In the genomic region with DNA sequence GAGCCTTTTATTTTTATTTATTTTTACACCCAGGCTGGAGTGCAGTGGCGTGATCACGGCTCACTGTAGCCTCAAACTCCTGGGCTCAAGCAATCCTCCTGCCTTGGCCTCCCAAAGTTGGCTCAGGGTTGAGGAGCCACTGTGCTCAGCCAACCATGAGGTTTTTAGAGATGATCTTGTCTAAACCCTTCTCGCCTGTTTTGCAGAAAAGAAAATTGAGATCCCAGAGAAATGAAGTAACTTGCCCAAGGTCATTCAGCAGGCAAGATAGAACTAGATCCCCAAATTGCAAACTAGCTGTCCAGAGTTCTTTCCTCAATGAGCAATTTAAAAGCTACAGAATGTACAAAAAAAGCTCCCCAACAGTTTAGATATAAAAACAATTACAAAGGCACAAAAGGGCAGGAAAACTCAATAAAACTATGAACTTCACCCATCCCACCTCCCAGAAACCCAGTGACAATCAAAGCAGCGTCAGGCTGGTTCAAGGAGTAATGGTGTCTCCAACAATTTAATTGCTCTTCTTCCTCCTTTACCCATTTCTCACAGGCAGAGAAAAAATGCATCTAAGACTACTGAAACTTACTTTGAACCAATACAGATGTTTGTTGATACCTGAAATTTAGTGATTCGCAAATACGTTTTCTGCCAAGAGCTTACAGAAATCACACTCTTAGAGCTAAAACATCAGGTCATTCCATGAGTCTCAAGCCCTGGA, we compare ENCODE assay signal across 9 cellular contexts. TPM values are rescaled to one million over a fixed set of nuclear protein-coding genes. Genes with fewer than 3 reads are reported as not detected.
DNase-seq lines count a peak whose midpoint lies in the region; ATAC-seq and TF ChIP-seq lines count a peak whose summit lies in the region.
"Had no signal": no experiment of that assay in that cellular context is flagged by ENCODE, and none has a peak within 500 bp of the region (broad histone marks: within the 10 kb centered on the region; RNA-seq: fewer than 3 reads in every experiment).

No MANE protein-coding gene starts in this region.

- H3K4me3 ChIP-seq in MM.1S (ENCODE audit: low read length) (0 out of 2 replicates have a peak overlapping the region, but pooled peaks have one; percentile 67), mucosa of rectum (ENCODE audit: low read length in 2 of 2) (peak overlapping the region; percentile 64 to 91)

- H3K27ac ChIP-seq in 22Rv1 (peak overlapping the region; percentile 73), MM.1S (ENCODE audit: low read length) (no peak overlapping the region), mucosa of rectum (ENCODE audit: low read depth in 2 of 2, low read length in 2 of 2) (peak overlapping the region; percentile 80 to 88)

- H4K20me1 ChIP-seq in MM.1S (ENCODE audit: insufficient read depth, low read length): no peaks in the 10 kb centered on the region

- H3K9me2 ChIP-seq in MM.1S (replicated peaks; ENCODE audit: insufficient read depth, low read length): no peaks in the 10 kb centered on the region

- H3K9ac ChIP-seq in MM.1S (ENCODE audit: low read length) (no peak overlapping the region), mucosa of rectum (ENCODE audit: low read depth in 1 of 2, low read length in 2 of 2) (peak overlapping the region; percentile 69 to 72)

- 0 out of 2 replicates have a peak, but pooled peaks cover 4% of the 10 kb centered on the region for H3K4me1 ChIP-seq in MM.1S (ENCODE audit: low read length)
- peaks cover 6 to 12% of the 10 kb centered on the region in 2 donors for H3K4me1 ChIP-seq in mucosa of rectum (ENCODE audit: control insufficient read depth in 2 of 2, insufficient read depth in 2 of 2, low read length in 2 of 2)

- H3K36me3 ChIP-seq in MM.1S (replicated peaks; ENCODE audit: insufficient read depth, low read length): no peaks in the 10 kb centered on the region
- no peaks in the 10 kb centered on the region for H3K36me3 ChIP-seq in mucosa of rectum (ENCODE audit: control insufficient read depth in 2 of 2, insufficient read depth in 2 of 2, low read length in 2 of 2)

- DNase-seq in MM.1S: no peak
- peak; percentile 52 for DNase-seq in dermis blood vessel endothelial cell
- DNase-seq in cerebellar nuclear complex (lab: John Stamatoyannopoulos, UW): no peak
- DNase-seq in hypothalamus (lab: John Stamatoyannopoulos, UW): no peak
- DNase-seq in COLO668 (lab: John Stamatoyannopoulos, UW; ENCODE audit: unreplicated experiment): no peak

- no peak for TF ChIP-seq CTCF in 22Rv1 (IDR thresholded peaks at IDR 0.05)
- no peak for TF ChIP-seq CTCF in MM.1S (IDR thresholded peaks at IDR 0.05; ENCODE audit: low read length)

- peak overlapping the region; percentile 80; the same call in 1 of the 2 replicates for H3K4me2 ChIP-seq in MM.1S (ENCODE audit: low read depth, low read length)

- H3K79me2 ChIP-seq in MM.1S (ENCODE audit: low read length): no peaks in the 10 kb centered on the region

- H2AFZ ChIP-seq in MM.1S (ENCODE audit: low read length): no peak overlapping the region

- no peak for ATAC-seq in GM19395 (IDR thresholded peaks at IDR 0.05; ENCODE audit: unreplicated experiment)
- ATAC-seq: K562 had no signal

- H3K9me3 ChIP-seq in MM.1S (replicated peaks; ENCODE audit: insufficient read depth, low read length): no peaks in the 10 kb centered on the region
- no peaks in the 10 kb centered on the region for H3K9me3 ChIP-seq in mucosa of rectum (ENCODE audit: control insufficient read depth in 2 of 2, low read length in 2 of 2)

- peaks cover 10% of the 10 kb centered on the region; the same call in 1 of the 2 replicates for H3K27me3 ChIP-seq in MM.1S (replicated peaks; ENCODE audit: insufficient read depth, low read length)
- H3K27me3 ChIP-seq in mucosa of rectum (ENCODE audit: control insufficient read depth in 2 of 2, insufficient read depth in 2 of 2, low read length in 2 of 2): no peaks in the 10 kb centered on the region

- peaks cover 9% of the 10 kb centered on the region; the same call in 1 of the 2 replicates for H3F3A ChIP-seq in MM.1S (ENCODE audit: insufficient read depth, low read length)

RNA-seq across cellular contexts. Expression of gene MYOF, which starts 0.8 kb away (rescaled TPM):
- total RNA-seq in dermis blood vessel endothelial cell: 190 and 467 TPM in 2 replicates

RNA-seq across cellular contexts. Expression of gene CEP55, which starts 15.0 kb away (rescaled TPM):
- 18.9 and 100 TPM in 2 replicates for total RNA-seq in dermis blood vessel endothelial cell
